1 cellular context compared by ENCODE assay signal in the genomic region with DNA sequence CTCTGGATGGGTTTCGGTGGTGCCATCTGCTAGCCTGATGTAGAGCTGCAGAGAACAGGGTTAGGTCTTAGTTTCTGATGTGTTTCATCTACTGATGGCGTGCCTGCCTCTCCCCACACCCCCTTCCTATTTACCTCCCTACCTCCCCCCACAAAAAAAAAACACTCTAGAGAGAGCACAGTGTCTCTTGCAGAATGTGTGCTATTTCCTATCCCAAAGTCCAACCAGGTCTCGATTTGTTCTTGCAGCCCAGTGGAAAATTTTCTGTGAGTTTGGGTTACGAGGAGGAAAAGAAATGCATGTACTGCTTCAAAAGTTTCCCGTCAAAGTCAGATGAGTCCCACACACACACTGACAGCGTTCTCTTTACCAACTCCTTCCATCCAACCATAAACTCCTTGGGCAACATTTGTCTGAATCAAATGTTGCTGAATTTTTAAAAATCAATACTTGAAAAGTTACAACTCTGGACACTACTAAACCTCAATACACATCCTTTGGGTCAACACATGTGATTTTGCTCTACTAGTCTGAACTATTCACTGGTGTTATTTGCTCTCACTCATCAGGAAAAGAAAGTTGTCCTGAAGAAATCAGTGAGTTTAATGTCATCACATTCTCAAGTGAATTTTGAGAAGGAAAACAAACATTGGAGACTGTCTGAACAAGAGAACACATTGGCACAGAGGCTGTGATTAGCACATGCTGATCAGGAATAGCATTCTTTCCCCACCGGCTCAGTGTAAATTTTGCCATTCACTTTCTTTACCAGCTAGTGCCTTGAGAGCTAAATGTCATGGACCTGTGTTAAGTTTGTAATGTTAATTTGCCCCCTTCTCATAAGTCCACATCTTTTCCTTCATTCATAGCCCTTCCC.
TF ChIP-seq lines count a peak whose summit lies in the region.

No MANE protein-coding gene starts in this region.

TF ChIP-seq in GM23338, 12 proteins besides CTCF, POLR2A, EP300 and RAD21:
- TF ChIP-seq POLR2AphosphoS5 (IDR thresholded peaks at IDR 0.05; ENCODE audit: low read depth) (no peak), NANOG (IDR thresholded peaks at IDR 0.05; ENCODE audit: borderline replicate concordance) (no peak), EZH2phosphoT487 (IDR thresholded peaks at IDR 0.05; ENCODE audit: unreplicated experiment) (no peak), ZNF114 (CRISPR knock-in tag; IDR thresholded peaks at IDR 0.05) (no peak), EZH2 (IDR thresholded peaks at IDR 0.05; ENCODE audit: low read depth, unreplicated experiment) (no peak), ZNF331 (CRISPR knock-in tag; IDR thresholded peaks at IDR 0.05; ENCODE audit: low read depth) (no peak), CREB1 (CRISPR knock-in tag; IDR thresholded peaks at IDR 0.05; ENCODE audit: low read depth) (no peak), JUNB (IDR thresholded peaks at IDR 0.05; ENCODE audit: unreplicated experiment) (no peak)
- TF ChIP-seq, protein P1, sequence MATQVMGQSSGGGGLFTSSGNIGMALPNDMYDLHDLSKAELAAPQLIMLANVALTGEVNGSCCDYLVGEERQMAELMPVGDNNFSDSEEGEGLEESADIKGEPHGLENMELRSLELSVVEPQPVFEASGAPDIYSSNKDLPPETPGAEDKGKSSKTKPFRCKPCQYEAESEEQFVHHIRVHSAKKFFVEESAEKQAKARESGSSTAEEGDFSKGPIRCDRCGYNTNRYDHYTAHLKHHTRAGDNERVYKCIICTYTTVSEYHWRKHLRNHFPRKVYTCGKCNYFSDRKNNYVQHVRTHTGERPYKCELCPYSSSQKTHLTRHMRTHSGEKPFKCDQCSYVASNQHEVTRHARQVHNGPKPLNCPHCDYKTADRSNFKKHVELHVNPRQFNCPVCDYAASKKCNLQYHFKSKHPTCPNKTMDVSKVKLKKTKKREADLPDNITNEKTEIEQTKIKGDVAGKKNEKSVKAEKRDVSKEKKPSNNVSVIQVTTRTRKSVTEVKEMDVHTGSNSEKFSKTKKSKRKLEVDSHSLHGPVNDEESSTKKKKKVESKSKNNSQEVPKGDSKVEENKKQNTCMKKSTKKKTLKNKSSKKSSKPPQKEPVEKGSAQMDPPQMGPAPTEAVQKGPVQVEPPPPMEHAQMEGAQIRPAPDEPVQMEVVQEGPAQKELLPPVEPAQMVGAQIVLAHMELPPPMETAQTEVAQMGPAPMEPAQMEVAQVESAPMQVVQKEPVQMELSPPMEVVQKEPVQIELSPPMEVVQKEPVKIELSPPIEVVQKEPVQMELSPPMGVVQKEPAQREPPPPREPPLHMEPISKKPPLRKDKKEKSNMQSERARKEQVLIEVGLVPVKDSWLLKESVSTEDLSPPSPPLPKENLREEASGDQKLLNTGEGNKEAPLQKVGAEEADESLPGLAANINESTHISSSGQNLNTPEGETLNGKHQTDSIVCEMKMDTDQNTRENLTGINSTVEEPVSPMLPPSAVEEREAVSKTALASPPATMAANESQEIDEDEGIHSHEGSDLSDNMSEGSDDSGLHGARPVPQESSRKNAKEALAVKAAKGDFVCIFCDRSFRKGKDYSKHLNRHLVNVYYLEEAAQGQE (IDR thresholded peaks at IDR 0.05; ENCODE audit: unreplicated experiment), result no peak
- TF ChIP-seq, protein P2, sequence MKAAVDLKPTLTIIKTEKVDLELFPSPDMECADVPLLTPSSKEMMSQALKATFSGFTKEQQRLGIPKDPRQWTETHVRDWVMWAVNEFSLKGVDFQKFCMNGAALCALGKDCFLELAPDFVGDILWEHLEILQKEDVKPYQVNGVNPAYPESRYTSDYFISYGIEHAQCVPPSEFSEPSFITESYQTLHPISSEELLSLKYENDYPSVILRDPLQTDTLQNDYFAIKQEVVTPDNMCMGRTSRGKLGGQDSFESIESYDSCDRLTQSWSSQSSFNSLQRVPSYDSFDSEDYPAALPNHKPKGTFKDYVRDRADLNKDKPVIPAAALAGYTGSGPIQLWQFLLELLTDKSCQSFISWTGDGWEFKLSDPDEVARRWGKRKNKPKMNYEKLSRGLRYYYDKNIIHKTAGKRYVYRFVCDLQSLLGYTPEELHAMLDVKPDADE (IDR thresholded peaks at IDR 0.05), result no peak
- TF ChIP-seq, protein P3, sequence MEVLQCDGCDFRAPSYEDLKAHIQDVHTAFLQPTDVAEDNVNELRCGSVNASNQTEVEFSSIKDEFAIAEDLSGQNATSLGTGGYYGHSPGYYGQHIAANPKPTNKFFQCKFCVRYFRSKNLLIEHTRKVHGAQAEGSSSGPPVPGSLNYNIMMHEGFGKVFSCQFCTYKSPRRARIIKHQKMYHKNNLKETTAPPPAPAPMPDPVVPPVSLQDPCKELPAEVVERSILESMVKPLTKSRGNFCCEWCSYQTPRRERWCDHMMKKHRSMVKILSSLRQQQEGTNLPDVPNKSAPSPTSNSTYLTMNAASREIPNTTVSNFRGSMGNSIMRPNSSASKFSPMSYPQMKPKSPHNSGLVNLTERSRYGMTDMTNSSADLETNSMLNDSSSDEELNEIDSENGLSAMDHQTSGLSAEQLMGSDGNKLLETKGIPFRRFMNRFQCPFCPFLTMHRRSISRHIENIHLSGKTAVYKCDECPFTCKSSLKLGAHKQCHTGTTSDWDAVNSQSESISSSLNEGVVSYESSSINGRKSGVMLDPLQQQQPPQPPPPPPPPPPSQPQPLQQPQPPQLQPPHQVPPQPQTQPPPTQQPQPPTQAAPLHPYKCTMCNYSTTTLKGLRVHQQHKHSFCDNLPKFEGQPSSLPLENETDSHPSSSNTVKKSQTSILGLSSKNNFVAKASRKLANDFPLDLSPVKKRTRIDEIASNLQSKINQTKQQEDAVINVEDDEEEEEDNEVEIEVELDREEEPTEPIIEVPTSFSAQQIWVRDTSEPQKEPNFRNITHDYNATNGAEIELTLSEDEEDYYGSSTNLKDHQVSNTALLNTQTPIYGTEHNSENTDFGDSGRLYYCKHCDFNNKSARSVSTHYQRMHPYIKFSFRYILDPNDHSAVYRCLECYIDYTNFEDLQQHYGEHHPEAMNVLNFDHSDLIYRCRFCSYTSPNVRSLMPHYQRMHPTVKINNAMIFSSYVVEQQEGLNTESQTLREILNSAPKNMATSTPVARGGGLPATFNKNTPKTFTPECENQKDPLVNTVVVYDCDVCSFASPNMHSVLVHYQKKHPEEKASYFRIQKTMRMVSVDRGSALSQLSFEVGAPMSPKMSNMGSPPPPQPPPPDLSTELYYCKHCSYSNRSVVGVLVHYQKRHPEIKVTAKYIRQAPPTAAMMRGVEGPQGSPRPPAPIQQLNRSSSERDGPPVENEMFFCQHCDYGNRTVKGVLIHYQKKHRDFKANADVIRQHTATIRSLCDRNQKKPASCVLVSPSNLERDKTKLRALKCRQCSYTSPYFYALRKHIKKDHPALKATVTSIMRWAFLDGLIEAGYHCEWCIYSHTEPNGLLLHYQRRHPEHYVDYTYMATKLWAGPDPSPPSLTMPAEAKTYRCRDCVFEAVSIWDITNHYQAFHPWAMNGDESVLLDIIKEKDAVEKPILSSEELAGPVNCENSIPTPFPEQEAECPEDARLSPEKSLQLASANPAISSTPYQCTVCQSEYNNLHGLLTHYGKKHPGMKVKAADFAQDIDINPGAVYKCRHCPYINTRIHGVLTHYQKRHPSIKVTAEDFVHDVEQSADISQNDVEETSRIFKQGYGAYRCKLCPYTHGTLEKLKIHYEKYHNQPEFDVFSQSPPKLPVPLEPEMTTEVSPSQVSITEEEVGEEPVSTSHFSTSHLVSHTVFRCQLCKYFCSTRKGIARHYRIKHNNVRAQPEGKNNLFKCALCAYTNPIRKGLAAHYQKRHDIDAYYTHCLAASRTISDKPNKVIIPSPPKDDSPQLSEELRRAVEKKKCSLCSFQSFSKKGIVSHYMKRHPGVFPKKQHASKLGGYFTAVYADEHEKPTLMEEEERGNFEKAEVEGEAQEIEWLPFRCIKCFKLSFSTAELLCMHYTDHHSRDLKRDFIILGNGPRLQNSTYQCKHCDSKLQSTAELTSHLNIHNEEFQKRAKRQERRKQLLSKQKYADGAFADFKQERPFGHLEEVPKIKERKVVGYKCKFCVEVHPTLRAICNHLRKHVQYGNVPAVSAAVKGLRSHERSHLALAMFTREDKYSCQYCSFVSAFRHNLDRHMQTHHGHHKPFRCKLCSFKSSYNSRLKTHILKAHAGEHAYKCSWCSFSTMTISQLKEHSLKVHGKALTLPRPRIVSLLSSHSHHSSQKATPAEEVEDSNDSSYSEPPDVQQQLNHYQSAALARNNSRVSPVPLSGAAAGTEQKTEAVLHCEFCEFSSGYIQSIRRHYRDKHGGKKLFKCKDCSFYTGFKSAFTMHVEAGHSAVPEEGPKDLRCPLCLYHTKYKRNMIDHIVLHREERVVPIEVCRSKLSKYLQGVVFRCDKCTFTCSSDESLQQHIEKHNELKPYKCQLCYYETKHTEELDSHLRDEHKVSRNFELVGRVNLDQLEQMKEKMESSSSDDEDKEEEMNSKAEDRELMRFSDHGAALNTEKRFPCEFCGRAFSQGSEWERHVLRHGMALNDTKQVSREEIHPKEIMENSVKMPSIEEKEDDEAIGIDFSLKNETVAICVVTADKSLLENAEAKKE (CRISPR knock-in tag; IDR thresholded peaks at IDR 0.05), result no peak
